11 cellular contexts compared by ENCODE assay signal in the genomic region with DNA sequence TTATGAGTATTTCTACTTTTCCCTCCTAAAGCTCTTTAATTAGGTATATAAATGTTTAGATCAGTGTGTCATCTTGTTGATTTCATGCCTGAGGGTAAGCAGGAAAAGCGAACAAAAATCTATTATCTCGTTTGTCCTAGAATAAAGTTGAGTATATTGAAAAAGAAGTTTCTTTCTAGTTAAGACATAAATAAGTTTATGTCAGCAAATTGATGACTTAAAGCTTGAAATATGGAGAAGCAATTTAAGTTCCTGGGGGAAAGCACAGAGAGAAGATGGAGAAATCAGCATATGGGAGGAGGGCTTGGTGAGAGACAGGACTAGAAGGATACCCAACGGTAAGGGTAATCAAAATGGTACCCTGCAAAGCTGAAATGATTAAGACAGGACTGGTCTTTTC.
"Had no signal": no experiment of that assay in that cellular context is flagged by ENCODE, and none has a peak within 500 bp of the region (broad histone marks: within the 10 kb centered on the region; RNA-seq: fewer than 3 reads in every experiment).

No MANE protein-coding gene starts in this region.

- ATAC-seq: GM23338, HCT116 had no signal

- H3K4me1 ChIP-seq: HAP-1 had no signal

- H3K36me3 ChIP-seq: HAP-1 had no signal

- H3K9ac ChIP-seq: GM23248 had no signal

- DNase-seq: GM23248, GOT3, H7, H9, HCEC 1CT, HFFc6 had no signal

- H2AFZ ChIP-seq: GM23248, GM23338 had no signal

- H3K9me3 ChIP-seq: HAP-1 had no signal

- FAIRE-seq: H1, H54 had no signal

- H3K4me3 ChIP-seq: GM23248, GM23338, HAP-1 had no signal

- H3K27ac ChIP-seq: GM23248 had no signal

- H3K4me2 ChIP-seq: GM23338 had no signal
